ENCODE assay signal across 1 cellular context in genomic region chr2:219567791-219568361, GRCh38.
TF ChIP-seq lines count a peak whose summit lies in the region.

No MANE protein-coding gene starts in this region.

TF ChIP-seq in HepG2, 621 proteins besides CTCF, POLR2A, EP300 and RAD21 (continued from another document):
- no peak for TF ChIP-seq ZXDC (CRISPR knock-in tag; IDR thresholded peaks at IDR 0.05)
- peak; percentile 21; the same call in 1 of the 2 replicates for TF ChIP-seq NRL (CRISPR knock-in tag; IDR thresholded peaks at IDR 0.05; ENCODE audit: borderline replicate concordance)
- TF ChIP-seq PAF1 (CRISPR knock-in tag; IDR thresholded peaks at IDR 0.05) = peak; percentile 94
- peak; percentile 17; the same call in 1 of the 2 replicates for TF ChIP-seq SALL1 (CRISPR knock-in tag; IDR thresholded peaks at IDR 0.05)
- TF ChIP-seq CENPX (CRISPR knock-in tag; IDR thresholded peaks at IDR 0.05) = no peak
- 0 out of 2 replicates have a peak, but pooled peaks have one; percentile 49 for TF ChIP-seq PCBP1 (IDR thresholded peaks at IDR 0.05; ENCODE audit: borderline replicate concordance, low read depth, low read length)
- no peak for TF ChIP-seq SP140L (CRISPR knock-in tag; IDR thresholded peaks at IDR 0.05; ENCODE audit: borderline replicate concordance)
- TF ChIP-seq ZBTB38 (CRISPR knock-in tag; IDR thresholded peaks at IDR 0.05) = peak; percentile 96
- peak; percentile 70 for TF ChIP-seq ZNF605 (CRISPR knock-in tag; IDR thresholded peaks at IDR 0.05)
- no peak for TF ChIP-seq CCDC6 (CRISPR knock-in tag; IDR thresholded peaks at IDR 0.05)
- TF ChIP-seq BRD4 (CRISPR knock-in tag; IDR thresholded peaks at IDR 0.05) = no peak
- no peak for TF ChIP-seq ZNF556 (CRISPR knock-in tag; IDR thresholded peaks at IDR 0.05; ENCODE audit: borderline replicate concordance)
- TF ChIP-seq KDM1A (CRISPR knock-in tag; IDR thresholded peaks at IDR 0.05) = no peak
- peak; percentile 19 for TF ChIP-seq SRSF1 (optimal IDR thresholded peaks at IDR 0.05; ENCODE audit: low read depth, low read length)
- TF ChIP-seq TBX2 (CRISPR knock-in tag; IDR thresholded peaks at IDR 0.05; ENCODE audit: borderline replicate concordance) = peak; percentile 25
